8 cellular contexts compared by ENCODE assay signal in genomic region chr3:129424185-129424841, GRCh38. TPM values are rescaled to one million over a fixed set of nuclear protein-coding genes. Genes with fewer than 3 reads are reported as not detected.
DNase-seq lines count a peak whose midpoint lies in the region; ATAC-seq and TF ChIP-seq lines count a peak whose summit lies in the region.

No MANE protein-coding gene starts in this region.

- 78 to 85% methylated on average over 4 of the region's 4 CpGs for WGBS in aorta, 2 donors

- no peaks in the 10 kb centered on the region for H3K9me3 Mint-ChIP-seq in endothelial cell (ENCODE audit: unreplicated experiment)

- H3K4me3 Mint-ChIP-seq in endothelial cell (ENCODE audit: unreplicated experiment): no peak overlapping the region

- peaks cover 5% of the 10 kb centered on the region for H3F3A ChIP-seq in DOHH2 (ENCODE audit: control insufficient read depth, insufficient read depth)

- no peaks in the 10 kb centered on the region for H3K79me2 ChIP-seq in DOHH2 (ENCODE audit: control insufficient read depth, low read length)

- H3K4me3 ChIP-seq in DOHH2 (ENCODE audit: low read length) (peak overlapping the region; percentile 43), gastrocnemius medialis (no peak overlapping the region), aorta (ENCODE audit: low read length in 2 of 2) (no peak overlapping the region)

- peak overlapping the region; percentile 9 for H3K27ac Mint-ChIP-seq in endothelial cell (ENCODE audit: unreplicated experiment)

- H3K36me3 ChIP-seq in DOHH2 (ENCODE audit: control insufficient read depth, low read length) (peaks cover 13% of the 10 kb centered on the region), gastrocnemius medialis (no peaks in the 10 kb centered on the region), aorta (ENCODE audit: control insufficient read depth in 1 of 2, insufficient read depth in 2 of 2, low read length in 1 of 2) (no peaks in the 10 kb centered on the region)

- H3K4me1 ChIP-seq in DOHH2 (ENCODE audit: control insufficient read depth, low read length) (peaks cover 37% of the 10 kb centered on the region), gastrocnemius medialis (peaks cover 7 to 11% of the 10 kb centered on the region in 2 donors), aorta (ENCODE audit: control insufficient read depth in 1 of 2, insufficient read depth in 2 of 2, low read length in 2 of 2) (no peaks in the 10 kb centered on the region)

- peaks cover 10% of the 10 kb centered on the region; the same call in 1 of the 2 replicates for H3K9me3 ChIP-seq in DOHH2 (ENCODE audit: control insufficient read depth, insufficient read depth, low read length)
- H3K9me3 ChIP-seq in gastrocnemius medialis: no peaks in the 10 kb centered on the region
- H3K9me3 ChIP-seq in aorta (ENCODE audit: control insufficient read depth, low read length): no peaks in the 10 kb centered on the region

- peak overlapping the region; percentile 36 for H3K4me2 ChIP-seq in DOHH2 (ENCODE audit: low read length)

- H4K20me1 ChIP-seq in DOHH2 (ENCODE audit: control insufficient read depth, insufficient read depth, low read depth, low read length): no peaks in the 10 kb centered on the region

- peak overlapping the region; percentile 36 for H3K27ac ChIP-seq in DOHH2 (ENCODE audit: low read depth, low read length)
- no peak overlapping the region for H3K27ac ChIP-seq in gastrocnemius medialis
- H3K27ac ChIP-seq in aorta (ENCODE audit: low read depth in 1 of 2, low read length in 2 of 2): no peak overlapping the region

- ATAC-seq in GM21390 (IDR thresholded peaks at IDR 0.05; ENCODE audit: unreplicated experiment): peak; percentile 68
- no peak for ATAC-seq in gastrocnemius medialis
- no peak for ATAC-seq in aorta (ENCODE audit: low FRiP score)

- peaks cover 5% of the 10 kb centered on the region for H3K27me3 Mint-ChIP-seq in endothelial cell (ENCODE audit: unreplicated experiment)

- H3K36me3 Mint-ChIP-seq in endothelial cell (ENCODE audit: low read depth, unreplicated experiment): no peaks in the 10 kb centered on the region

- peaks cover 30% of the 10 kb centered on the region for H3K4me1 Mint-ChIP-seq in endothelial cell (ENCODE audit: unreplicated experiment)

- no peak for TF ChIP-seq POLR2A in gastrocnemius medialis (IDR thresholded peaks at IDR 0.05)

- intact Hi-C loops in gastrocnemius medialis (cut with DNase I; ENCODE audit: low total_unique reads): no loop called here
- intact Hi-C loops in aorta (cut with DNase I): no loop called here

- H3K9me2 ChIP-seq in DOHH2 (replicated peaks; ENCODE audit: control insufficient read depth, low read length): no peaks in the 10 kb centered on the region

- H3K27me3 ChIP-seq in DOHH2 (ENCODE audit: control insufficient read depth, low read length) (no peaks in the 10 kb centered on the region), gastrocnemius medialis (no peaks in the 10 kb centered on the region), aorta (ENCODE audit: control insufficient read depth in 1 of 2, insufficient read depth in 2 of 2, low read length in 1 of 2) (no peaks in the 10 kb centered on the region)

- in situ Hi-C loops in gastrocnemius medialis (cut with MboI; ENCODE audit: low sequenced_read_pairs in 4 of 4): no loop called here

- DNase-seq in LHCN-M2 (ENCODE audit: low read depth) (peak; percentile 29), endothelial cell (ENCODE audit: low spot score) (no peak), gastrocnemius medialis (no peak), aorta (no peak), T-helper 9 cell (no peak)
- DNase-seq in NK-92 treated with Interleukin-12 subunit alpha and Interleukin-12 subunit beta, amount 100 ng/mL, for 24 hours (lab: John Stamatoyannopoulos, UW): no peak

- TF ChIP-seq CTCF in DOHH2 (IDR thresholded peaks at IDR 0.05; ENCODE audit: low read depth, low read length, poor library complexity, severe bottlenecking) (no peak), endothelial cell (IDR thresholded peaks at IDR 0.05; ENCODE audit: unreplicated experiment) (no peak), gastrocnemius medialis (IDR thresholded peaks at IDR 0.05 in 4 of 5, conservative IDR thresholded peaks at IDR 0.05 in 1 of 5) (no peak)

RNA-seq across cellular contexts. Expression of gene EFCAB12, which starts 4.1 kb away (rescaled TPM):
- total RNA-seq in LHCN-M2 (2014; rRNA removed): 0.06 and 0.26 TPM in 2 replicates
- not detected for polyA plus RNA-seq in LHCN-M2 (2012)
- 0.21 TPM for total RNA-seq in endothelial cell (ENCODE audit: unreplicated experiment)
- not detected for total RNA-seq in gastrocnemius medialis
- total RNA-seq in aorta: under 1 TPM; 0.10 to 0.36 TPM
- polyA plus RNA-seq in aorta: under 1 TPM in 1 of 2 donors, not detected in 1; 0.25 TPM

RNA-seq across cellular contexts. Expression of gene MBD4, which starts 15.4 kb away (rescaled TPM):
- 25.3 and 28.8 TPM in 2 replicates for total RNA-seq in LHCN-M2 (2014; rRNA removed)
- 8.2 TPM for polyA plus RNA-seq in LHCN-M2 (2012)
- total RNA-seq in endothelial cell (ENCODE audit: unreplicated experiment): 30.6 TPM
- 10 to 100 TPM; 15.4 to 18.1 (median 16.4) TPM for total RNA-seq in gastrocnemius medialis
- 10 to 100 TPM; 23.9 to 31.2 TPM for total RNA-seq in aorta
- polyA plus RNA-seq in aorta: 10 to 100 TPM; 18.7 to 28.7 TPM

RNA-seq across cellular contexts. Expression of gene IFT122, which starts 15.7 kb away (rescaled TPM):
- total RNA-seq in LHCN-M2 (2014; rRNA removed) (17.3 and 24.2 TPM in 2 replicates), endothelial cell (ENCODE audit: unreplicated experiment) (25.1 TPM), gastrocnemius medialis (10 to 100 TPM in 1 of 4 donors, 1 to 10 TPM in 3; 4.6 to 16.4 (median 5.9) TPM), aorta (10 to 100 TPM; 30.8 to 33.5 TPM)
- 13.2 TPM for polyA plus RNA-seq in LHCN-M2 (2012)
- polyA plus RNA-seq in aorta: 10 to 100 TPM; 10.1 to 41.2 TPM
